In genomic region chr14:63436286-63437098, GRCh38 we compare ENCODE assay signal across 13 cellular contexts.
DNase-seq lines count a peak whose midpoint lies in the region; ATAC-seq, FAIRE-seq and TF ChIP-seq lines count a peak whose summit lies in the region.
"Had no signal": no experiment of that assay in that cellular context is flagged by ENCODE, and none has a peak within 500 bp of the region (broad histone marks: within the 10 kb centered on the region; RNA-seq: fewer than 3 reads in every experiment).

No MANE protein-coding gene starts in this region.

- H3K9me3 Mint-ChIP-seq in natural killer cell treated with Interleukin-12 subunit alpha and Interleukin-12 subunit beta and Interleukin-15 and Interleukin-18, amount 100 ng/mL, for 72 hours = no peaks in the 10 kb centered on the region
- H3K9me3 Mint-ChIP-seq in activated CD4-positive, alpha-beta memory T cell treated with anti-CD3 and anti-CD28 coated beads, Interleukin-2, amount 10 ng/mL, durations not matched to agents 7 days and 5 days = no peaks in the 10 kb centered on the region
- H3K9me3 Mint-ChIP-seq: activated T-helper 2 cell treated with anti-CD3 and anti-CD28 coated beads, Interferon-gamma antibody, Interleukin-2, Interleukin-4, amounts not matched to agents 10 μg/mL and 5 μg/mL and 100 μg/mL, durations not matched to agents 14 hours and 24 hours and 36 hours; naive B cell had no signal

- CTCF ChIA-PET in A549 (lab: Yijun Ruan, JAX) = no interaction called here
- CTCF ChIA-PET in activated CD4-positive, alpha-beta memory T cell treated with anti-CD3 and anti-CD28 coated beads, Interleukin-2, amount 10 ng/mL, durations not matched to agents 7 days and 5 days (lab: Charles Lee) = no interaction called here

- no peak overlapping the region for H3K4me3 Mint-ChIP-seq in natural killer cell treated with Interleukin-12 subunit alpha and Interleukin-12 subunit beta and Interleukin-15 and Interleukin-18, amount 100 ng/mL, for 72 hours
- no peak overlapping the region for H3K4me3 Mint-ChIP-seq in activated CD4-positive, alpha-beta memory T cell treated with anti-CD3 and anti-CD28 coated beads, Interleukin-2, amount 10 ng/mL, durations not matched to agents 7 days and 5 days

- H3K27ac ChIP-seq in A549 (0 out of 6 replicates have a peak overlapping the region, but pooled peaks of 1 of the 2 experiments have one; percentile 1), esophagus muscularis mucosa (replicated peaks in 1 of 4) (peak overlapping the region; percentile 74 to 88 (median 74))

- intact Hi-C loops in esophagus muscularis mucosa (cut with DNase I) = loop anchor here (5.0 kb wide), 1 partner anchor 106 kb away; the partner anchor contains the start of gene PPP2R5E

- H3K4me1 ChIP-seq in A549 = peaks cover 73% of the 10 kb centered on the region
- peaks cover 60 to 80% (median 70%) of the 10 kb centered on the region in 4 donors for H3K4me1 ChIP-seq in esophagus muscularis mucosa

- DNase-seq in A549 (ENCODE audit: low read depth in 1 of 2, low spot score in 1 of 2) (no peak), NCI-H69 (lab: John Stamatoyannopoulos, UW) (peak; percentile 34), esophagus muscularis mucosa (ENCODE audit: extremely low spot score) (no peak), NCI-H1092 treated with DMSO at 0.1 percent for 48 hours (lab: John Stamatoyannopoulos, UW) (no peak), NCI-H774 (lab: John Stamatoyannopoulos, UW) (no peak)
- no peak for DNase-seq in natural killer cell treated with Interleukin-12 subunit alpha and Interleukin-12 subunit beta and Interleukin-15 and Interleukin-18, amount 100 ng/mL, for 72 hours (ENCODE audit: low spot score)
- no peak for DNase-seq in activated CD4-positive, alpha-beta memory T cell treated with anti-CD3 and anti-CD28 coated beads, Interleukin-2, amount 10 ng/mL, durations not matched to agents 7 days and 5 days
- DNase-seq: naive B cell, NCI-H1417 treated with DMSO at 0.1 percent for 48 hours had no signal

- WGBS in A549 (ENCODE audit: missing lambda C conversion rate) = 87% methylated on average over 5 of the region's 5 CpGs
- WGBS in esophagus muscularis mucosa = 60% methylated on average over 5 of the region's 5 CpGs

- POLR2A ChIA-PET in A549 (lab: Yijun Ruan, JAX) = no interaction called here
- POLR2A ChIA-PET in activated CD4-positive, alpha-beta memory T cell treated with anti-CD3 and anti-CD28 coated beads, Interleukin-2, amount 10 ng/mL, durations not matched to agents 7 days and 5 days (lab: Charles Lee) = no interaction called here

- peaks cover 0 to 3% (median 0%) of the 10 kb centered on the region in 4 donors for H3K36me3 ChIP-seq in esophagus muscularis mucosa

- H3K27ac Mint-ChIP-seq in natural killer cell treated with Interleukin-12 subunit alpha and Interleukin-12 subunit beta and Interleukin-15 and Interleukin-18, amount 100 ng/mL, for 72 hours = peak overlapping the region; percentile 70
- no peak overlapping the region for H3K27ac Mint-ChIP-seq in activated CD4-positive, alpha-beta memory T cell treated with anti-CD3 and anti-CD28 coated beads, Interleukin-2, amount 10 ng/mL, durations not matched to agents 7 days and 5 days

- ATAC-seq in A549 (no peak), GM21390 (IDR thresholded peaks at IDR 0.05; ENCODE audit: unreplicated experiment) (no peak)
- ATAC-seq in natural killer cell treated with Interleukin-12 subunit alpha and Interleukin-12 subunit beta and Interleukin-15 and Interleukin-18, amount 100 ng/mL, for 72 hours = no peak

- no peak for FAIRE-seq in A549 (lab: Jason Lieb, UNC)
- FAIRE-seq: TTC549 had no signal

- peaks cover 59 to 75% of the 10 kb centered on the region in 2 donors for H3K4me1 Mint-ChIP-seq in natural killer cell treated with Interleukin-12 subunit alpha and Interleukin-12 subunit beta and Interleukin-15 and Interleukin-18, amount 100 ng/mL, for 72 hours (ENCODE audit: low read depth in 2 of 2)
- peaks cover 58% of the 10 kb centered on the region for H3K4me1 Mint-ChIP-seq in activated CD4-positive, alpha-beta memory T cell treated with anti-CD3 and anti-CD28 coated beads, Interleukin-2, amount 10 ng/mL, durations not matched to agents 7 days and 5 days

- H3K27me3 ChIP-seq in esophagus muscularis mucosa = no peaks in the 10 kb centered on the region
- H3K27me3 ChIP-seq: BE2C had no signal

- TF ChIP-seq POLR2A in A549 (IDR thresholded peaks at IDR 0.05; ENCODE audit: low read length) = no peak
- TF ChIP-seq POLR2A in esophagus muscularis mucosa (IDR thresholded peaks at IDR 0.05; ENCODE audit: low read depth) = no peak

- H3K9me3 ChIP-seq in A549 (no peaks in the 10 kb centered on the region), esophagus muscularis mucosa (no peaks in the 10 kb centered on the region)
- H3K9me3 ChIP-seq: BE2C had no signal

- no peaks in the 10 kb centered on the region for H3K36me3 Mint-ChIP-seq in natural killer cell treated with Interleukin-12 subunit alpha and Interleukin-12 subunit beta and Interleukin-15 and Interleukin-18, amount 100 ng/mL, for 72 hours
- peaks cover 4% of the 10 kb centered on the region for H3K36me3 Mint-ChIP-seq in activated CD4-positive, alpha-beta memory T cell treated with anti-CD3 and anti-CD28 coated beads, Interleukin-2, amount 10 ng/mL, durations not matched to agents 7 days and 5 days (ENCODE audit: low read depth)

- H3K27me3 Mint-ChIP-seq in natural killer cell treated with Interleukin-12 subunit alpha and Interleukin-12 subunit beta and Interleukin-15 and Interleukin-18, amount 100 ng/mL, for 72 hours = no peaks in the 10 kb centered on the region
- H3K27me3 Mint-ChIP-seq in activated CD4-positive, alpha-beta memory T cell treated with anti-CD3 and anti-CD28 coated beads, Interleukin-2, amount 10 ng/mL, durations not matched to agents 7 days and 5 days = no peaks in the 10 kb centered on the region
- H3K27me3 Mint-ChIP-seq: naive B cell had no signal

- H3K4me3 ChIP-seq in A549 (no peak overlapping the region), esophagus muscularis mucosa (no peak overlapping the region)

- TF ChIP-seq CTCF in A549 (IDR thresholded peaks at IDR 0.05) (no peak), esophagus muscularis mucosa (IDR thresholded peaks at IDR 0.05) (no peak)

- TF ChIP-seq RAD21 in A549 (conservative IDR thresholded peaks at IDR 0.05 in 1 of 2, IDR thresholded peaks at IDR 0.05 in 1 of 2) = no peak

- H3K4me2 ChIP-seq in A549 = peak overlapping the region; percentile 74

- TF ChIP-seq EP300 in A549 (IDR thresholded peaks at IDR 0.05) (no peak), esophagus muscularis mucosa (IDR thresholded peaks at IDR 0.05) (no peak)

TF ChIP-seq in A549, 52 proteins besides CTCF, POLR2A, EP300 and RAD21:
- no peak for TF ChIP-seq NR3C1 (IDR thresholded peaks at IDR 0.05)
- TF ChIP-seq GATA3 (IDR thresholded peaks at IDR 0.05; ENCODE audit: borderline replicate concordance) = no peak
